1 cellular context compared by ENCODE assay signal in the genomic region with DNA sequence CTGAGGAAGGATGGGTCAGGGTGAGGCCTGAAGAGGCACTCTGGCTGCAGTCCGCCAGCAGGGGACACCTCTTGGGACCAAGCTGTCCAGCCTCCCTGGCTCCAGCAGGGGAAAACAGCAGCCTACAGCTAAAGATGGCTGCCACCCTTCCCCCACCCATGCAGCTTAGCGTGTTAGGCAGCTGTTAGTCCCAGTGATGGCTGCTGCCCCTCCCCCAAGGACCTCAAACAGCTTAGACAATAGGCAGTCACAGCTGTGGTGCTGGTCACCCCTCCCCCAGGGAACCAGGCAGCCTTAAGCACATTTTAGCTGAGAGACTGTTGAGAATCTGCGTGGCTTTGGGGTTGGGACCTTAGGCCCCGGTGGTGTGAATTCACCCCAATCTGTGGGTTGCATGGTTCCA.
A peak's percentile ranks its signal among the peaks of the same experiment; 100 is the strongest.
TF ChIP-seq lines count a peak whose summit lies in the region.

No MANE protein-coding gene starts in this region.

TF ChIP-seq in K562, 482 proteins besides CTCF, POLR2A, EP300 and RAD21 (continued from another document):
- TF ChIP-seq, protein P1, sequence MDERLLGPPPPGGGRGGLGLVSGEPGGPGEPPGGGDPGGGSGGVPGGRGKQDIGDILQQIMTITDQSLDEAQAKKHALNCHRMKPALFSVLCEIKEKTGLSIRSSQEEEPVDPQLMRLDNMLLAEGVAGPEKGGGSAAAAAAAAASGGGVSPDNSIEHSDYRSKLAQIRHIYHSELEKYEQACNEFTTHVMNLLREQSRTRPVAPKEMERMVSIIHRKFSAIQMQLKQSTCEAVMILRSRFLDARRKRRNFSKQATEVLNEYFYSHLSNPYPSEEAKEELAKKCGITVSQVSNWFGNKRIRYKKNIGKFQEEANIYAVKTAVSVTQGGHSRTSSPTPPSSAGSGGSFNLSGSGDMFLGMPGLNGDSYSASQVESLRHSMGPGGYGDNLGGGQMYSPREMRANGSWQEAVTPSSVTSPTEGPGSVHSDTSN (CRISPR knock-in tag; IDR thresholded peaks at IDR 0.05; ENCODE audit: low read depth) = no peak
- TF ChIP-seq, protein P1 (tag; conservative IDR thresholded peaks at IDR 0.05; ENCODE audit: low read depth) = no peak
- TF ChIP-seq CHCHD3 (CRISPR knock-in tag; IDR thresholded peaks at IDR 0.05) (no peak), BMI1 (IDR thresholded peaks at IDR 0.05; ENCODE audit: low read length) (no peak), MAZ (CRISPR knock-in tag; conservative IDR thresholded peaks at IDR 0.05 in 1 of 2, IDR thresholded peaks at IDR 0.05 in 1 of 2) (no peak), YY1 (IDR thresholded peaks at IDR 0.05; ENCODE audit: borderline replicate concordance in 1 of 3, control insufficient read depth in 1 of 3, extremely low read depth in 1 of 3, insufficient read depth in 3 of 3, insufficient read length in 1 of 3, insufficient replicate concordance in 2 of 3, low read depth in 1 of 3, low read length in 2 of 3) (peak in 1 of 3 experiments; percentile 40), RBM39 (optimal IDR thresholded peaks at IDR 0.05; ENCODE audit: low read depth, low read length) (no peak)
